22 cellular contexts compared by ENCODE assay signal in the genomic region with DNA sequence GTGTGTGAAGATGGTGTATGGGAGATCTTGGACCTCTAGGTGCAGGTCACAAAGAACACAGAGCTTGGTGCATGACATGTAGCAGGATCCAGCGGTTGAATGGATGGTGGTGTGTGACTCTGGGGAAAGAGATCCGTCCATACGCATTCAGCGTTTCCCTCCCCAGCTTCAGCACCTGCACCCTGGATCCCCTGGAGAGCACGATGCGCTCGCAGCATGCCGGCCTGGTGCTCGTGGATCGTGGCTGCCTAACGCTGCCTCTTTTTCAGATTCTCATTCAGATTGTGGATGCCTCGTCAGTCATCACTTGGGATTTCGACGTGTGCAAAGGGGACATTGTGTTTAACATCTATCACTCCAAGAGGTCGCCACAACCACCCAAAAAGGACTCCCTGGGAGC.
A peak's percentile ranks its signal among the peaks of the same experiment; 100 is the strongest.
DNase-seq lines count a peak whose midpoint lies in the region; TF ChIP-seq lines count a peak whose summit lies in the region.
"Had no signal": no experiment of that assay in that cellular context is flagged by ENCODE, and none has a peak within 500 bp of the region (broad histone marks: within the 10 kb centered on the region; RNA-seq: fewer than 3 reads in every experiment).

No MANE protein-coding gene starts in this region.

- peaks cover 72% of the 10 kb centered on the region for H3K36me3 ChIP-seq in BLaER1
- peaks cover 30% of the 10 kb centered on the region for H3K36me3 ChIP-seq in Karpas-422 (ENCODE audit: insufficient read depth, low read length)

- H3K4me2 ChIP-seq in BLaER1 = peak overlapping the region; percentile 82
- H3K4me2 ChIP-seq in Karpas-422 (ENCODE audit: low read depth, low read length, poor library complexity, severe bottlenecking) = peak overlapping the region; percentile 57
- H3K4me2 ChIP-seq: hepatocyte had no signal

- no peaks in the 10 kb centered on the region for H3K27me3 ChIP-seq in BLaER1
- H3K27me3 ChIP-seq in Karpas-422 (ENCODE audit: low read length) = no peaks in the 10 kb centered on the region
- H3K27me3 ChIP-seq: brain microvascular endothelial cell, hepatocyte, tibial artery had no signal

- no peak overlapping the region for H3K27ac Mint-ChIP-seq in chondrocyte (ENCODE audit: unreplicated experiment)
- H3K27ac Mint-ChIP-seq: activated naive CD8-positive, alpha-beta T cell; H9 had no signal

- H3K4me3 Mint-ChIP-seq in chondrocyte (ENCODE audit: unreplicated experiment) = no peak overlapping the region
- H3K4me3 Mint-ChIP-seq: activated naive CD8-positive, alpha-beta T cell; CD8-positive, alpha-beta memory T cell; H9 had no signal

- peaks cover 18% of the 10 kb centered on the region for H3K4me1 Mint-ChIP-seq in chondrocyte (ENCODE audit: low read depth)
- H3K4me1 Mint-ChIP-seq: CD8-positive, alpha-beta memory T cell had no signal

- peak overlapping the region; percentile 68 for H3K27ac ChIP-seq in BLaER1
- H3K27ac ChIP-seq in Karpas-422 (ENCODE audit: low read length) = peak overlapping the region; percentile 98
- H3K27ac ChIP-seq: brain microvascular endothelial cell, epithelial cell of prostate, hepatocyte, tibial artery had no signal

- H3K4me3 ChIP-seq in BLaER1 (0 out of 2 replicates have a peak overlapping the region, but pooled peaks have one; percentile 4), Karpas-422 (ENCODE audit: low read length) (peak overlapping the region; percentile 26; the same call in 1 of the 2 replicates)
- H3K4me3 ChIP-seq: hepatocyte, tibial artery had no signal

- H3K4me1 ChIP-seq in BLaER1 (peaks cover 47% of the 10 kb centered on the region), Karpas-422 (ENCODE audit: low read length) (peaks cover 48% of the 10 kb centered on the region)
- H3K4me1 ChIP-seq: tibial artery had no signal

- peaks cover 43% of the 10 kb centered on the region for H3K36me3 Mint-ChIP-seq in chondrocyte (ENCODE audit: low read depth)

- no peaks in the 10 kb centered on the region for H3K27me3 Mint-ChIP-seq in chondrocyte (ENCODE audit: low read depth)
- H3K27me3 Mint-ChIP-seq: activated naive CD8-positive, alpha-beta T cell; CD8-positive, alpha-beta memory T cell had no signal

- DNase-seq in Karpas-422 = peak; percentile 82
- peak; percentile 56 for DNase-seq in chondrocyte (ENCODE audit: low spot score)
- DNase-seq in posterior vena cava (ENCODE audit: low spot score) = peak; percentile 56
- no peak for DNase-seq in stimulated activated CD4-positive, alpha-beta T cell treated with anti-CD3 and anti-CD28 coated beads, Interleukin-1b, Interleukin-23, amount 100 ng/mL, for 48 hours
- DNase-seq in activated CD8-positive, alpha-beta memory T cell treated with anti-CD3 and anti-CD28 coated beads, Interleukin-2, amount 50 U/mL, for 48 hours = no peak
- no peak for DNase-seq in HCEC 1CT
- DNase-seq in activated naive CD4-positive, alpha-beta T cell treated with Interleukin-2 at 50 U/mL for 16 hours = no peak
- DNase-seq: activated CD8-positive, alpha-beta memory T cell treated with anti-CD3 and anti-CD28 coated beads for 24 hours; activated T-cell treated with anti-CD3 and anti-CD28 coated beads, Interleukin-2, amount 50 U/mL, for 48 hours; brain microvascular endothelial cell; CD8-positive, alpha-beta memory T cell; dermis blood vessel endothelial cell; DMS79 treated with DMSO at 0.1 percent for 48 hours; H9; NCI-H1092; NCI-H526; retina; tibial artery had no signal

- intact Hi-C loops in posterior vena cava (cut with DNase I) = no loop called here

- no peak overlapping the region; the same call in 1 of the 2 replicates for H2AFZ ChIP-seq in Karpas-422 (ENCODE audit: low read length)
- H2AFZ ChIP-seq: hepatocyte had no signal

- peaks cover 14% of the 10 kb centered on the region for H3K79me2 ChIP-seq in Karpas-422 (ENCODE audit: low read length)
- H3K79me2 ChIP-seq: hepatocyte had no signal

- TF ChIP-seq CTCF in chondrocyte (IDR thresholded peaks at IDR 0.05) = no peak

- H3K9ac ChIP-seq in BLaER1 (peak overlapping the region; percentile 43; the same call in 1 of the 2 replicates), Karpas-422 (ENCODE audit: low read length) (peak overlapping the region; percentile 70)

- H3K9me3 ChIP-seq in BLaER1 (no peaks in the 10 kb centered on the region), Karpas-422 (ENCODE audit: low read length) (no peaks in the 10 kb centered on the region)
- H3K9me3 ChIP-seq: tibial artery had no signal

- H3K9me3 Mint-ChIP-seq in chondrocyte (ENCODE audit: low read depth) = no peaks in the 10 kb centered on the region
- H3K9me3 Mint-ChIP-seq: CD8-positive, alpha-beta memory T cell; H9 had no signal

- no peaks in the 10 kb centered on the region; the same call in 1 of the 2 replicates for H4K20me1 ChIP-seq in BLaER1
- no peaks in the 10 kb centered on the region for H4K20me1 ChIP-seq in Karpas-422 (ENCODE audit: insufficient read depth, low read depth, low read length)

- no peaks in the 10 kb centered on the region for H3K9me2 ChIP-seq in Karpas-422 (replicated peaks; ENCODE audit: insufficient read depth, low read length)

Comparison
In these comparisons a context has a peak if more than half of its experiments do, and no peak if none do; other contexts are left out.
1. DNase-seq: peak in Karpas-422 (single experiment), chondrocyte (single experiment) and posterior vena cava (single experiment); none in stimulated activated CD4-positive, alpha-beta T cell treated with anti-CD3 and anti-CD28 coated beads, Interleukin-1b, Interleukin-23, amount 100 ng/mL, for 48 hours (single experiment), activated CD8-positive, alpha-beta memory T cell treated with anti-CD3 and anti-CD28 coated beads, Interleukin-2, amount 50 U/mL, for 48 hours (single experiment), HCEC 1CT (single experiment) and activated naive CD4-positive, alpha-beta T cell treated with Interleukin-2 at 50 U/mL for 16 hours (single experiment).